1 cellular context compared by ENCODE assay signal in the genomic region with DNA sequence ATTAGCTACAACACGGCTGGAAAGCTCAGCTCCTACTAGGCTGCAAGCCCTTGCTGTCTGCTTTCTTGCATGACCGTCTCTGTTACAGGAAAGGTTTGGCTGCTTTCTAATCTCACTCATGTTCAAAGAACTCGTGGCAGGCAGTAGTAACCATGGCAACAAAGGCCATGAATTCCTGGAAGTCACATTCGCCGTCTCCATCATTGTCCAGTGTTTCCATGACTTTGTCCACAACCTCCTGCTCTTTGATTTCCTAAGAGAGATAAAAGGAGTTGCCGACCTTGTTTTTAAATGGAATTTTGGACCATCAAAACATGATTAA.
TF ChIP-seq lines count a peak whose summit lies in the region.

No MANE protein-coding gene starts in this region.

TF ChIP-seq in HepG2, 621 proteins besides CTCF, POLR2A, EP300 and RAD21 (continued from another document and continues in another):
- TF ChIP-seq, protein P1, sequence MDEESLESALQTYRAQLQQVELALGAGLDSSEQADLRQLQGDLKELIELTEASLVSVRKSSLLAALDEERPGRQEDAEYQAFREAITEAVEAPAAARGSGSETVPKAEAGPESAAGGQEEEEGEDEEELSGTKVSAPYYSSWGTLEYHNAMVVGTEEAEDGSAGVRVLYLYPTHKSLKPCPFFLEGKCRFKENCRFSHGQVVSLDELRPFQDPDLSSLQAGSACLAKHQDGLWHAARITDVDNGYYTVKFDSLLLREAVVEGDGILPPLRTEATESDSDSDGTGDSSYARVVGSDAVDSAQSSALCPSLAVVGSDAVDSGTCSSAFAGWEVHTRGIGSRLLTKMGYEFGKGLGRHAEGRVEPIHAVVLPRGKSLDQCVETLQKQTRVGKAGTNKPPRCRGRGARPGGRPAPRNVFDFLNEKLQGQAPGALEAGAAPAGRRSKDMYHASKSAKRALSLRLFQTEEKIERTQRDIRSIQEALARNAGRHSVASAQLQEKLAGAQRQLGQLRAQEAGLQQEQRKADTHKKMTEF (CRISPR knock-in tag; IDR thresholded peaks at IDR 0.05) = peak; percentile 46; the same call in 1 of the 2 replicates
- TF ChIP-seq RFX3 (CRISPR knock-in tag; IDR thresholded peaks at IDR 0.05) = peak; percentile 96
- TF ChIP-seq, protein P2, sequence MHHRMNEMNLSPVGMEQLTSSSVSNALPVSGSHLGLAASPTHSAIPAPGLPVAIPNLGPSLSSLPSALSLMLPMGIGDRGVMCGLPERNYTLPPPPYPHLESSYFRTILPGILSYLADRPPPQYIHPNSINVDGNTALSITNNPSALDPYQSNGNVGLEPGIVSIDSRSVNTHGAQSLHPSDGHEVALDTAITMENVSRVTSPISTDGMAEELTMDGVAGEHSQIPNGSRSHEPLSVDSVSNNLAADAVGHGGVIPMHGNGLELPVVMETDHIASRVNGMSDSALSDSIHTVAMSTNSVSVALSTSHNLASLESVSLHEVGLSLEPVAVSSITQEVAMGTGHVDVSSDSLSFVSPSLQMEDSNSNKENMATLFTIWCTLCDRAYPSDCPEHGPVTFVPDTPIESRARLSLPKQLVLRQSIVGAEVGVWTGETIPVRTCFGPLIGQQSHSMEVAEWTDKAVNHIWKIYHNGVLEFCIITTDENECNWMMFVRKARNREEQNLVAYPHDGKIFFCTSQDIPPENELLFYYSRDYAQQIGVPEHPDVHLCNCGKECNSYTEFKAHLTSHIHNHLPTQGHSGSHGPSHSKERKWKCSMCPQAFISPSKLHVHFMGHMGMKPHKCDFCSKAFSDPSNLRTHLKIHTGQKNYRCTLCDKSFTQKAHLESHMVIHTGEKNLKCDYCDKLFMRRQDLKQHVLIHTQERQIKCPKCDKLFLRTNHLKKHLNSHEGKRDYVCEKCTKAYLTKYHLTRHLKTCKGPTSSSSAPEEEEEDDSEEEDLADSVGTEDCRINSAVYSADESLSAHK (CRISPR knock-in tag; IDR thresholded peaks at IDR 0.05; ENCODE audit: borderline replicate concordance) = no peak
- peak; percentile 63; the same call in 1 of the 2 replicates for TF ChIP-seq FOXK1 (CRISPR knock-in tag; IDR thresholded peaks at IDR 0.05; ENCODE audit: borderline replicate concordance, low read depth)
- TF ChIP-seq, protein P3, sequence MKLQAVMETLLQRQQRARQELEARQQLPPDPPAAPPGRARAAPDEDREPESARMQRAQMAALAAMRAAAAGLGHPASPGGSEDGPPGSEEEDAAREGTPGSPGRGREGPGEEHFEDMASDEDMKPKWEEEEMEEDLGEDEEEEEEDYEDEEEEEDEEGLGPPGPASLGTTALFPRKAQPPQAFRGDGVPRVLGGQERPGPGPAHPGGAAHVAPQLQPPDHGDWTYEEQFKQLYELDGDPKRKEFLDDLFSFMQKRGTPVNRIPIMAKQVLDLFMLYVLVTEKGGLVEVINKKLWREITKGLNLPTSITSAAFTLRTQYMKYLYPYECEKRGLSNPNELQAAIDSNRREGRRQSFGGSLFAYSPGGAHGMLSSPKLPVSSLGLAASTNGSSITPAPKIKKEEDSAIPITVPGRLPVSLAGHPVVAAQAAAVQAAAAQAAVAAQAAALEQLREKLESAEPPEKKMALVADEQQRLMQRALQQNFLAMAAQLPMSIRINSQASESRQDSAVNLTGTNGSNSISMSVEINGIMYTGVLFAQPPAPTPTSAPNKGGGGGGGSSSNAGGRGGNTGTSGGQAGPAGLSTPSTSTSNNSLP (IDR thresholded peaks at IDR 0.05; ENCODE audit: low read depth, low read length) = peak; percentile 66
- TF ChIP-seq, protein P4, sequence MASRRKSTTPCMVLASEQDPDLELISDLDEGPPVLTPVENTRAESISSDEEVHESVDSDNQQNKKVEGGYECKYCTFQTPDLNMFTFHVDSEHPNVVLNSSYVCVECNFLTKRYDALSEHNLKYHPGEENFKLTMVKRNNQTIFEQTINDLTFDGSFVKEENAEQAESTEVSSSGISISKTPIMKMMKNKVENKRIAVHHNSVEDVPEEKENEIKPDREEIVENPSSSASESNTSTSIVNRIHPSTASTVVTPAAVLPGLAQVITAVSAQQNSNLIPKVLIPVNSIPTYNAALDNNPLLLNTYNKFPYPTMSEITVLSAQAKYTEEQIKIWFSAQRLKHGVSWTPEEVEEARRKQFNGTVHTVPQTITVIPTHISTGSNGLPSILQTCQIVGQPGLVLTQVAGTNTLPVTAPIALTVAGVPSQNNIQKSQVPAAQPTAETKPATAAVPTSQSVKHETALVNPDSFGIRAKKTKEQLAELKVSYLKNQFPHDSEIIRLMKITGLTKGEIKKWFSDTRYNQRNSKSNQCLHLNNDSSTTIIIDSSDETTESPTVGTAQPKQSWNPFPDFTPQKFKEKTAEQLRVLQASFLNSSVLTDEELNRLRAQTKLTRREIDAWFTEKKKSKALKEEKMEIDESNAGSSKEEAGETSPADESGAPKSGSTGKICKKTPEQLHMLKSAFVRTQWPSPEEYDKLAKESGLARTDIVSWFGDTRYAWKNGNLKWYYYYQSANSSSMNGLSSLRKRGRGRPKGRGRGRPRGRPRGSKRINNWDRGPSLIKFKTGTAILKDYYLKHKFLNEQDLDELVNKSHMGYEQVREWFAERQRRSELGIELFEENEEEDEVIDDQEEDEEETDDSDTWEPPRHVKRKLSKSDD (CRISPR knock-in tag; IDR thresholded peaks at IDR 0.05; ENCODE audit: low read depth) = no peak
- no peak for TF ChIP-seq STAG1 (CRISPR knock-in tag; IDR thresholded peaks at IDR 0.05)
- no peak for TF ChIP-seq KDM4B (CRISPR knock-in tag; IDR thresholded peaks at IDR 0.05)
- TF ChIP-seq, protein P5, sequence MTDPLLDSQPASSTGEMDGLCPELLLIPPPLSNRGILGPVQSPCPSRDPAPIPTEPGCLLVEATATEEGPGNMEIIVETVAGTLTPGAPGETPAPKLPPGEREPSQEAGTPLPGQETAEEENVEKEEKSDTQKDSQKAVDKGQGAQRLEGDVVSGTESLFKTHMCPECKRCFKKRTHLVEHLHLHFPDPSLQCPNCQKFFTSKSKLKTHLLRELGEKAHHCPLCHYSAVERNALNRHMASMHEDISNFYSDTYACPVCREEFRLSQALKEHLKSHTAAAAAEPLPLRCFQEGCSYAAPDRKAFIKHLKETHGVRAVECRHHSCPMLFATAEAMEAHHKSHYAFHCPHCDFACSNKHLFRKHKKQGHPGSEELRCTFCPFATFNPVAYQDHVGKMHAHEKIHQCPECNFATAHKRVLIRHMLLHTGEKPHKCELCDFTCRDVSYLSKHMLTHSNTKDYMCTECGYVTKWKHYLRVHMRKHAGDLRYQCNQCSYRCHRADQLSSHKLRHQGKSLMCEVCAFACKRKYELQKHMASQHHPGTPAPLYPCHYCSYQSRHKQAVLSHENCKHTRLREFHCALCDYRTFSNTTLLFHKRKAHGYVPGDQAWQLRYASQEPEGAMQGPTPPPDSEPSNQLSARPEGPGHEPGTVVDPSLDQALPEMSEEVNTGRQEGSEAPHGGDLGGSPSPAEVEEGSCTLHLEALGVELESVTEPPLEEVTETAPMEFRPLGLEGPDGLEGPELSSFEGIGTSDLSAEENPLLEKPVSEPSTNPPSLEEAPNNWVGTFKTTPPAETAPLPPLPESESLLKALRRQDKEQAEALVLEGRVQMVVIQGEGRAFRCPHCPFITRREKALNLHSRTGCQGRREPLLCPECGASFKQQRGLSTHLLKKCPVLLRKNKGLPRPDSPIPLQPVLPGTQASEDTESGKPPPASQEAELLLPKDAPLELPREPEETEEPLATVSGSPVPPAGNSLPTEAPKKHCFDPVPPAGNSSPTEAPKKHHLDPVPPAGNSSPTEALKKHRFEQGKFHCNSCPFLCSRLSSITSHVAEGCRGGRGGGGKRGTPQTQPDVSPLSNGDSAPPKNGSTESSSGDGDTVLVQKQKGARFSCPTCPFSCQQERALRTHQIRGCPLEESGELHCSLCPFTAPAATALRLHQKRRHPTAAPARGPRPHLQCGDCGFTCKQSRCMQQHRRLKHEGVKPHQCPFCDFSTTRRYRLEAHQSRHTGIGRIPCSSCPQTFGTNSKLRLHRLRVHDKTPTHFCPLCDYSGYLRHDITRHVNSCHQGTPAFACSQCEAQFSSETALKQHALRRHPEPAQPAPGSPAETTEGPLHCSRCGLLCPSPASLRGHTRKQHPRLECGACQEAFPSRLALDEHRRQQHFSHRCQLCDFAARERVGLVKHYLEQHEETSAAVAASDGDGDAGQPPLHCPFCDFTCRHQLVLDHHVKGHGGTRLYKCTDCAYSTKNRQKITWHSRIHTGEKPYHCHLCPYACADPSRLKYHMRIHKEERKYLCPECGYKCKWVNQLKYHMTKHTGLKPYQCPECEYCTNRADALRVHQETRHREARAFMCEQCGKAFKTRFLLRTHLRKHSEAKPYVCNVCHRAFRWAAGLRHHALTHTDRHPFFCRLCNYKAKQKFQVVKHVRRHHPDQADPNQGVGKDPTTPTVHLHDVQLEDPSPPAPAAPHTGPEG (CRISPR knock-in tag; IDR thresholded peaks at IDR 0.05) = no peak
- TF ChIP-seq HNF4A (CRISPR knock-in tag; IDR thresholded peaks at IDR 0.05) = peak; percentile 36; the same call in 1 of the 2 replicates
- TF ChIP-seq, protein P6, sequence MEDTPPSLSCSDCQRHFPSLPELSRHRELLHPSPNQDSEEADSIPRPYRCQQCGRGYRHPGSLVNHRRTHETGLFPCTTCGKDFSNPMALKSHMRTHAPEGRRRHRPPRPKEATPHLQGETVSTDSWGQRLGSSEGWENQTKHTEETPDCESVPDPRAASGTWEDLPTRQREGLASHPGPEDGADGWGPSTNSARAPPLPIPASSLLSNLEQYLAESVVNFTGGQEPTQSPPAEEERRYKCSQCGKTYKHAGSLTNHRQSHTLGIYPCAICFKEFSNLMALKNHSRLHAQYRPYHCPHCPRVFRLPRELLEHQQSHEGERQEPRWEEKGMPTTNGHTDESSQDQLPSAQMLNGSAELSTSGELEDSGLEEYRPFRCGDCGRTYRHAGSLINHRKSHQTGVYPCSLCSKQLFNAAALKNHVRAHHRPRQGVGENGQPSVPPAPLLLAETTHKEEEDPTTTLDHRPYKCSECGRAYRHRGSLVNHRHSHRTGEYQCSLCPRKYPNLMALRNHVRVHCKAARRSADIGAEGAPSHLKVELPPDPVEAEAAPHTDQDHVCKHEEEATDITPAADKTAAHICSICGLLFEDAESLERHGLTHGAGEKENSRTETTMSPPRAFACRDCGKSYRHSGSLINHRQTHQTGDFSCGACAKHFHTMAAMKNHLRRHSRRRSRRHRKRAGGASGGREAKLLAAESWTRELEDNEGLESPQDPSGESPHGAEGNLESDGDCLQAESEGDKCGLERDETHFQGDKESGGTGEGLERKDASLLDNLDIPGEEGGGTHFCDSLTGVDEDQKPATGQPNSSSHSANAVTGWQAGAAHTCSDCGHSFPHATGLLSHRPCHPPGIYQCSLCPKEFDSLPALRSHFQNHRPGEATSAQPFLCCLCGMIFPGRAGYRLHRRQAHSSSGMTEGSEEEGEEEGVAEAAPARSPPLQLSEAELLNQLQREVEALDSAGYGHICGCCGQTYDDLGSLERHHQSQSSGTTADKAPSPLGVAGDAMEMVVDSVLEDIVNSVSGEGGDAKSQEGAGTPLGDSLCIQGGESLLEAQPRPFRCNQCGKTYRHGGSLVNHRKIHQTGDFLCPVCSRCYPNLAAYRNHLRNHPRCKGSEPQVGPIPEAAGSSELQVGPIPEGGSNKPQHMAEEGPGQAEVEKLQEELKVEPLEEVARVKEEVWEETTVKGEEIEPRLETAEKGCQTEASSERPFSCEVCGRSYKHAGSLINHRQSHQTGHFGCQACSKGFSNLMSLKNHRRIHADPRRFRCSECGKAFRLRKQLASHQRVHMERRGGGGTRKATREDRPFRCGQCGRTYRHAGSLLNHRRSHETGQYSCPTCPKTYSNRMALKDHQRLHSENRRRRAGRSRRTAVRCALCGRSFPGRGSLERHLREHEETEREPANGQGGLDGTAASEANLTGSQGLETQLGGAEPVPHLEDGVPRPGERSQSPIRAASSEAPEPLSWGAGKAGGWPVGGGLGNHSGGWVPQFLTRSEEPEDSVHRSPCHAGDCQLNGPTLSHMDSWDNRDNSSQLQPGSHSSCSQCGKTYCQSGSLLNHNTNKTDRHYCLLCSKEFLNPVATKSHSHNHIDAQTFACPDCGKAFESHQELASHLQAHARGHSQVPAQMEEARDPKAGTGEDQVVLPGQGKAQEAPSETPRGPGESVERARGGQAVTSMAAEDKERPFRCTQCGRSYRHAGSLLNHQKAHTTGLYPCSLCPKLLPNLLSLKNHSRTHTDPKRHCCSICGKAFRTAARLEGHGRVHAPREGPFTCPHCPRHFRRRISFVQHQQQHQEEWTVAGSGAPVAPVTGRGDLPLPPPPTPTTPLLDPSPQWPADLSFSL (CRISPR knock-in tag; IDR thresholded peaks at IDR 0.05) = no peak
- peak; percentile 51; the same call in 1 of the 2 replicates for TF ChIP-seq ZNF644 (CRISPR knock-in tag; IDR thresholded peaks at IDR 0.05; ENCODE audit: low read depth)
- peak; percentile 75; the same call in 1 of the 2 replicates for TF ChIP-seq SOX5 (CRISPR knock-in tag; IDR thresholded peaks at IDR 0.05; ENCODE audit: borderline replicate concordance)
- TF ChIP-seq HES4 (CRISPR knock-in tag; IDR thresholded peaks at IDR 0.05; ENCODE audit: borderline replicate concordance) = no peak
- peak; percentile 33; the same call in 1 of the 2 replicates for TF ChIP-seq TARDBP (CRISPR knock-in tag; IDR thresholded peaks at IDR 0.05)
- no peak for TF ChIP-seq DMAP1 (CRISPR knock-in tag; IDR thresholded peaks at IDR 0.05)
- TF ChIP-seq MXI1 (IDR thresholded peaks at IDR 0.05; ENCODE audit: borderline replicate concordance, low read depth, low read length) = peak; percentile 87; the same call in 1 of the 3 replicates
- TF ChIP-seq BRCA1 (CRISPR knock-in tag; IDR thresholded peaks at IDR 0.05) = no peak
- peak; percentile 62; the same call in 1 of the 2 replicates for TF ChIP-seq RCOR2 (CRISPR knock-in tag; IDR thresholded peaks at IDR 0.05)
- TF ChIP-seq ELF3 (CRISPR knock-in tag; IDR thresholded peaks at IDR 0.05) = peak; percentile 70; the same call in 1 of the 2 replicates
- TF ChIP-seq NCOA5 (CRISPR knock-in tag; IDR thresholded peaks at IDR 0.05) = no peak
- TF ChIP-seq, protein P7, sequence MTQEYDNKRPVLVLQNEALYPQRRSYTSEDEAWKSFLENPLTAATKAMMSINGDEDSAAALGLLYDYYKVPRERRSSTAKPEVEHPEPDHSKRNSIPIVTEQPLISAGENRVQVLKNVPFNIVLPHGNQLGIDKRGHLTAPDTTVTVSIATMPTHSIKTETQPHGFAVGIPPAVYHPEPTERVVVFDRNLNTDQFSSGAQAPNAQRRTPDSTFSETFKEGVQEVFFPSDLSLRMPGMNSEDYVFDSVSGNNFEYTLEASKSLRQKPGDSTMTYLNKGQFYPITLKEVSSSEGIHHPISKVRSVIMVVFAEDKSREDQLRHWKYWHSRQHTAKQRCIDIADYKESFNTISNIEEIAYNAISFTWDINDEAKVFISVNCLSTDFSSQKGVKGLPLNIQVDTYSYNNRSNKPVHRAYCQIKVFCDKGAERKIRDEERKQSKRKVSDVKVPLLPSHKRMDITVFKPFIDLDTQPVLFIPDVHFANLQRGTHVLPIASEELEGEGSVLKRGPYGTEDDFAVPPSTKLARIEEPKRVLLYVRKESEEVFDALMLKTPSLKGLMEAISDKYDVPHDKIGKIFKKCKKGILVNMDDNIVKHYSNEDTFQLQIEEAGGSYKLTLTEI (CRISPR knock-in tag; conservative IDR thresholded peaks at IDR 0.05) = no peak
- TF ChIP-seq CREM (IDR thresholded peaks at IDR 0.05) = 0 out of 2 replicates have a peak, but pooled peaks have one; percentile 30
- TF ChIP-seq CREM (CRISPR knock-in tag; IDR thresholded peaks at IDR 0.05) = no peak
- TF ChIP-seq RFX1 (IDR thresholded peaks at IDR 0.05) = peak; percentile 88
- peak; percentile 47; the same call in 1 of the 2 replicates for TF ChIP-seq RXRB (CRISPR knock-in tag; IDR thresholded peaks at IDR 0.05; ENCODE audit: borderline replicate concordance)
- no peak for TF ChIP-seq ZNF768 (CRISPR knock-in tag; IDR thresholded peaks at IDR 0.05)
